In genomic region chr14:55052259-55052930, GRCh38 we compare ENCODE assay signal across 7 cellular contexts. TPM values are rescaled to one million over a fixed set of nuclear protein-coding genes. Genes with fewer than 3 reads are reported as not detected.
DNase-seq lines count a peak whose midpoint lies in the region; ATAC-seq and TF ChIP-seq lines count a peak whose summit lies in the region.

No MANE protein-coding gene starts in this region.

- no peak for TF ChIP-seq CTCF in GM10248 (IDR thresholded peaks at IDR 0.05; ENCODE audit: control extremely low read depth, extremely low read depth, low read depth, missing control alignments)
- TF ChIP-seq CTCF in omental fat pad (IDR thresholded peaks at IDR 0.05), result no peak

- CTCF ChIA-PET in GM10248 (lab: Yijun Ruan, JAX), result interaction anchor here (0.7 to 4.1 kb wide), 24 partner anchors 8 to 246 kb away, joined by 3 to 43 read pairs (median 8); partner anchors contain the start of genes GCH1, SOCS4 and WDHD1

- POLR2A ChIA-PET in GM10248 (lab: Yijun Ruan, JAX), result interaction anchor here (0.6 to 1.2 kb wide), 2 partner anchors 13 to 20 kb away, joined by 3 read pairs; no protein-coding TSS in a partner anchor

- H3K36me3 ChIP-seq in H7 (replicated peaks; ENCODE audit: control insufficient read depth, insufficient read depth, low read length), result no peaks in the 10 kb centered on the region

- peak; percentile 26 for DNase-seq in GM10248 (ENCODE audit: extremely low spot score)
- DNase-seq in H7, result no peak
- peak; percentile 30 for DNase-seq in RKO (ENCODE audit: low spot score)
- peak; percentile 37 for DNase-seq in epidermal melanocyte (ENCODE audit: insufficient read length, low spot score)
- DNase-seq in omental fat pad (ENCODE audit: low spot score), result no peak
- DNase-seq in NOMO-1 treated with dmso at 0.1 percent for 144 hours (lab: John Stamatoyannopoulos, UW; ENCODE audit: unreplicated experiment), result no peak
- DNase-seq in stimulated activated naive CD4-positive, alpha-beta T cell treated with Interleukin-2 at 50 U/mL for 16 hours (lab: John Stamatoyannopoulos, UW), result no peak

- H3K27me3 ChIP-seq in H7 (ENCODE audit: control insufficient read depth, insufficient read depth, low read length), result no peaks in the 10 kb centered on the region

- peak; percentile 15 for ATAC-seq in omental fat pad (ENCODE audit: low FRiP score)

- peak overlapping the region; percentile 100 for H3K4me3 ChIP-seq in H7 (ENCODE audit: insufficient read depth, low read depth, low read length)

RNA-seq across cellular contexts. Expression of gene MAPK1IP1L, which starts 0.9 kb away (rescaled TPM):
- total RNA-seq in H7 (2014; rRNA removed; shearing (Covaris generic)), result 45.7 and 51.0 TPM in 2 replicates
- 10 to 100 TPM; 32.5 to 81.3 (median 68.8) TPM for total RNA-seq in omental fat pad

RNA-seq across cellular contexts. Expression of gene SOCS4, which starts 25.4 kb away (rescaled TPM):
- 7.7 and 9.8 TPM in 2 replicates for total RNA-seq in H7 (2014; rRNA removed; shearing (Covaris generic))
- 10 to 100 TPM; 15.9 to 25.5 (median 21.2) TPM for total RNA-seq in omental fat pad

RNA-seq across cellular contexts. Expression of gene WDHD1, which starts 25.5 kb away (rescaled TPM):
- total RNA-seq in H7 (2014; rRNA removed; shearing (Covaris generic)), result 39.4 and 70.4 TPM in 2 replicates
- 1 to 10 TPM; 1.4 to 2.0 (median 1.6) TPM for total RNA-seq in omental fat pad

Comparison
In these comparisons a context has a peak if more than half of its experiments do, and no peak if none do; other contexts are left out.
1. DNase-seq: peak in GM10248 (single experiment), RKO (single experiment) and epidermal melanocyte (single experiment); none in H7 (single experiment), omental fat pad (single experiment), NOMO-1 treated with dmso at 0.1 percent for 144 hours (single experiment) and stimulated activated naive CD4-positive, alpha-beta T cell treated with Interleukin-2 at 50 U/mL for 16 hours (single experiment).
2. RNA of gene WDHD1, which starts 25.5 kb away (total RNA-seq): 39.4 to 70.4 TPM in H7; 1.4 to 2.0 TPM in omental fat pad; every median in the first group is over 10 times any median in the second.